In the genomic region with DNA sequence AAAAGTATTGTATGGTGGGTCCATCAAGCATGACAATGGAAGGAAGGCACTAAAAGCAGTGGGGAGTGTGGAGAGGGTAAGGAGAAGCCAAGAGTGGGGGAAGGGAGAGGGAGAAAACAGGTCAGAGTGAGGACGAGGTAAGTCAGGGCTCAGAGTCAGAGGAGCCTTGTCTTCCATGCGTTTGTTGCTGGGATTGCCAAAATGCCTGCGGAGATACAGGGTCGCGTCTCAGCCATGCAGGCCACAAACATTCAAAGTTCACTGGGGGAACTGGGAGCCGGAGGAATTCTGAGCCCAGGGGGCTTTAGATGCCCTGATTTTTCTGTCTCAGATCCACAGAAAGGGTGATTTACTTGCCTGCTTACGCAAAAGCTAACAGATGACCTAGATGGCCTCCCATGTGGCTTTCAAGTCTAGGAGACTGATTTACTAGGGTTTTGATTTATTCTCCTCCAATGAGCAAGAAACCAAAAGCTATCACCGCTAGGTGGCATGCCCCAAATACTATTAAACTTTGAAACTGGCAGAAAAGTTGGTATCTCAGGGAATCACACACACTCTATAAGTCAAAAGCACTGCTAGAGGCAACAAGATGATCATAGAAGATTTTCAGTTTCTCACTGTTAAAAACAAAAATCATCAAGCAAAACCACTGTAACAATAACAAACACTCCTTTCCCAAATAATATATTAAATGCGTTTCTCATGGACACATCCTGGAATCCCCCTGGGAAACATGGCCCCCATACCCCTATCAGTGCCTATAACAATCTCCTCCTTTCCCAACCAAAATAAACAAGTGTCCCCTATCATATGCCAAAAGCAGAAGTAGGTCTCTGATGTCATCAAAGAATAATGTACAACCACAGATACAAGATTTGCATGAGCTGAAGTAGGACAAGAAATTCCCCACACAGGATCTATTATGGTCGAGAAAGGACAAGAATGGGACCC, we compare ENCODE assay signal across 8 cellular contexts. TPM values are rescaled to one million over a fixed set of nuclear protein-coding genes. Genes with fewer than 3 reads are reported as not detected.
DNase-seq lines count a peak whose midpoint lies in the region; ATAC-seq, FAIRE-seq and TF ChIP-seq lines count a peak whose summit lies in the region.

No MANE protein-coding gene starts in this region.

- H3K27me3 ChIP-seq in neural progenitor cell, result no peaks in the 10 kb centered on the region

- H3K9me3 ChIP-seq in neural progenitor cell (ENCODE audit: low read depth), result no peaks in the 10 kb centered on the region

- H3K4me1 ChIP-seq in neural progenitor cell, result peaks cover 6% of the 10 kb centered on the region

- H3K79me2 ChIP-seq in neural progenitor cell (ENCODE audit: low read depth), result no peaks in the 10 kb centered on the region

- H3K9me3 Mint-ChIP-seq in activated T-cell treated with anti-CD3 and anti-CD28 coated beads, Interleukin-2, amount 50 U/mL, for 72 hours, result no peaks in the 10 kb centered on the region
- no peaks in the 10 kb centered on the region for H3K9me3 Mint-ChIP-seq in neural progenitor cell

- peak overlapping the region; percentile 93 for H2AFZ ChIP-seq in neural progenitor cell (replicated peaks)

- H3K36me3 Mint-ChIP-seq in activated T-cell treated with anti-CD3 and anti-CD28 coated beads, Interleukin-2, amount 50 U/mL, for 72 hours (ENCODE audit: insufficient read depth in 2 of 2), result peaks cover 0 to 2% of the 10 kb centered on the region in 2 donors
- no peaks in the 10 kb centered on the region for H3K36me3 Mint-ChIP-seq in neural progenitor cell

- no peak overlapping the region for H3K9ac ChIP-seq in neural progenitor cell

- no peaks in the 10 kb centered on the region for H3K27me3 Mint-ChIP-seq in activated T-cell treated with anti-CD3 and anti-CD28 coated beads, Interleukin-2, amount 50 U/mL, for 72 hours (ENCODE audit: low read depth)
- H3K27me3 Mint-ChIP-seq in neural progenitor cell (ENCODE audit: insufficient read depth, low read depth), result peaks cover 5% of the 10 kb centered on the region

- FAIRE-seq in urothelium cell line (lab: Jason Lieb, UNC), result no peak

- H3K36me3 ChIP-seq in neural progenitor cell, result no peaks in the 10 kb centered on the region

- H3K4me3 ChIP-seq in fibroblast of the aortic adventitia (ENCODE audit: low read depth, low read length), result no peak overlapping the region
- no peak overlapping the region for H3K4me3 ChIP-seq in neural progenitor cell

- DNase-seq in D341Med (ENCODE audit: low spot score) (peak; percentile 41), NOMO-1 treated with dmso at 0.1 percent for 144 hours (lab: John Stamatoyannopoulos, UW; ENCODE audit: unreplicated experiment) (peak; percentile 13), fibroblast of the aortic adventitia (ENCODE audit: low read depth) (peak; percentile 91), neural progenitor cell (ENCODE audit: low spot score) (peak; percentile 78), urothelium cell line (ENCODE audit: low spot score) (peak; percentile 31)
- DNase-seq in activated T-cell treated with anti-CD3 and anti-CD28 coated beads, Interleukin-2, amount 50 U/mL, for 72 hours, result peak; percentile 64 to 69

- peaks cover 14% of the 10 kb centered on the region for H3F3A ChIP-seq in neural progenitor cell (ENCODE audit: low read depth)

- TF ChIP-seq CTCF in fibroblast of the aortic adventitia (IDR thresholded peaks at IDR 0.05; ENCODE audit: insufficient read depth, low read length), result peak; percentile 75
- TF ChIP-seq CTCF in neural progenitor cell (IDR thresholded peaks at IDR 0.05), result peak; percentile 77

- peak overlapping the region; percentile 36 for H3K4me2 ChIP-seq in neural progenitor cell

- H3K27ac Mint-ChIP-seq in activated T-cell treated with anti-CD3 and anti-CD28 coated beads, Interleukin-2, amount 50 U/mL, for 72 hours, result peak overlapping the region; percentile 64
- peak overlapping the region; percentile 72 for H3K27ac Mint-ChIP-seq in neural progenitor cell

- ATAC-seq in GM19372 (IDR thresholded peaks at IDR 0.05; ENCODE audit: low read depth, unreplicated experiment) (peak; percentile 74), HG03439 (IDR thresholded peaks at IDR 0.05; ENCODE audit: unreplicated experiment) (peak; percentile 84)
- peak; percentile 87 for ATAC-seq in activated T-cell treated with anti-CD3 and anti-CD28 coated beads, Interleukin-2, amount 50 U/mL, for 72 hours (replicated peaks in 1 of 2)

- no peaks in the 10 kb centered on the region for H4K20me1 ChIP-seq in neural progenitor cell (ENCODE audit: low read depth)

- H3K4me1 Mint-ChIP-seq in activated T-cell treated with anti-CD3 and anti-CD28 coated beads, Interleukin-2, amount 50 U/mL, for 72 hours (ENCODE audit: low read depth), result peaks cover 38% of the 10 kb centered on the region
- peaks cover 24% of the 10 kb centered on the region for H3K4me1 Mint-ChIP-seq in neural progenitor cell

- H3K27ac ChIP-seq in neural progenitor cell, result peak overlapping the region; percentile 59

- peak overlapping the region in 1 of 2 donors; percentile 21 for H3K4me3 Mint-ChIP-seq in activated T-cell treated with anti-CD3 and anti-CD28 coated beads, Interleukin-2, amount 50 U/mL, for 72 hours
- no peak overlapping the region for H3K4me3 Mint-ChIP-seq in neural progenitor cell

RNA-seq across cellular contexts. Expression of gene MDM1, which starts 26.6 kb away (rescaled TPM):
- total RNA-seq in activated T-cell treated with anti-CD3 and anti-CD28 coated beads, Interleukin-2, amount 50 U/mL, for 72 hours, result 10 to 100 TPM; 19.0 to 27.3 TPM
- total RNA-seq in fibroblast of the aortic adventitia (ENCODE audit: low replicate concordance) (15.5 and 23.2 TPM in 2 replicates), neural progenitor cell (ENCODE audit: low replicate concordance) (33.7 and 47.2 TPM in 2 replicates)

Comparison
In these comparisons a context has a peak if more than half of its experiments do, and no peak if none do; other contexts are left out.
1. DNase-seq: peak in every context shown above with its lines; median percentile 91 in fibroblast of the aortic adventitia; 78 in neural progenitor cell; 66 in activated T-cell treated with anti-CD3 and anti-CD28 coated beads, Interleukin-2, amount 50 U/mL, for 72 hours; 41 in D341Med; 31 in urothelium cell line; 13 in NOMO-1 treated with dmso at 0.1 percent for 144 hours.